Comparison of ENCODE assay signal across 28 cellular contexts in genomic region chr1:22801753-22802152, GRCh38.
DNase-seq lines count a peak whose midpoint lies in the region; ATAC-seq, FAIRE-seq and TF ChIP-seq lines count a peak whose summit lies in the region.
"Had no signal": no experiment of that assay in that cellular context is flagged by ENCODE, and none has a peak within 500 bp of the region (broad histone marks: within the 10 kb centered on the region; RNA-seq: fewer than 3 reads in every experiment).

No MANE protein-coding gene starts in this region.

- WGBS in K562 (ENCODE audit: insufficient coverage, low coverage, missing lambda C conversion rate): 1% methylated on average over 16 of the region's 19 CpGs

- in situ Hi-C loops in K562 (cut with MboI): no loop called here

- no peak; the same call in 2 of the 3 replicates for ATAC-seq in K562
- ATAC-seq: activated CD8-positive, alpha-beta T cell treated with anti-CD3 and anti-CD28 coated beads, Interleukin-2, amount 10 ng/mL, durations not matched to agents 7 days and 5 days; psoas muscle; Right ventricle myocardium inferior; stimulated activated effector memory CD8-positive, alpha-beta T cell treated with anti-CD3 and anti-CD28 coated beads, Interleukin-12 subunit alpha, Interleukin-12 subunit beta, amount 100 ng/mL, for 72 hours had no signal

- no peak overlapping the region for H3K9ac ChIP-seq in K562 (ENCODE audit: insufficient read depth in 1 of 2, low read depth in 2 of 2, low read length in 2 of 2)
- H3K9ac ChIP-seq: BLaER1 treated with 17β-estradiol and CSF1 and Interleukin-3, amounts not matched to agents 10 nM and 100 nM; GM23248 had no signal

- POLR2A ChIA-PET in K562 (lab: Yijun Ruan, JAX): interaction anchor here (0.6 kb wide), 1 partner anchor 83 kb away, joined by 4 read pairs; no protein-coding TSS in a partner anchor

- peaks cover 17% of the 10 kb centered on the region; the same call in 1 of the 2 replicates for H4K20me1 ChIP-seq in K562 (replicated peaks; ENCODE audit: control insufficient read depth, insufficient read depth, low read length)

- DNase-seq in NCI-H2227 (lab: John Stamatoyannopoulos, UW; ENCODE audit: unreplicated experiment) (peak; percentile 83), K562 (ENCODE audit: extremely low read depth in 1 of 4, low spot score in 3 of 4) (no peak), left kidney (ENCODE audit: low read depth, low spot score) (peak; percentile 68), substantia nigra (lab: John Stamatoyannopoulos, UW) (peak in 14 of 49 donors; percentile 13 to 61 (median 34)), DMS53 (lab: John Stamatoyannopoulos, UW) (no peak), mucosa of gallbladder (ENCODE audit: low spot score) (no peak), putamen (ENCODE audit: low spot score) (no peak)
- DNase-seq: activated CD8-positive, alpha-beta T cell treated with anti-CD3 and anti-CD28 coated beads, Interleukin-2, amount 10 ng/mL, durations not matched to agents 7 days and 5 days; activated naive CD4-positive, alpha-beta T cell treated with anti-CD3 and anti-CD28 coated beads for 36 hours; foreskin melanocyte; GF-D8; GM23248; KBM-7; mammary epithelial cell; NCI-H1092 treated with DMSO at 0.1 percent for 48 hours; NCI-H187 treated with DMSO at 0.1 percent for 48 hours; NCI-H2171; NCI-H526; PC-9; psoas muscle; stimulated activated CD4-positive, alpha-beta T cell treated with anti-CD3 and anti-CD28 coated beads, Interleukin-15, amount 100 ng/mL, for 24 hours; T-helper 2 cell; upper lobe of left lung had no signal

- H3K79me2 ChIP-seq in K562 (ENCODE audit: control insufficient read depth, insufficient read depth, low read length): no peaks in the 10 kb centered on the region

- H3K4me1 ChIP-seq in K562 (replicated peaks in 1 of 2; ENCODE audit: control insufficient read depth in 2 of 2, insufficient read depth in 2 of 2, low read length in 2 of 2): peaks cover 0 to 4% of the 10 kb centered on the region in 2 experiments; a peak in 2 of 5 replicates
- H3K4me1 ChIP-seq: psoas muscle, upper lobe of left lung had no signal

- no peaks in the 10 kb centered on the region for H3K9me3 ChIP-seq in K562 (replicated peaks; ENCODE audit: control insufficient read depth, insufficient read depth, low read depth, low read length)
- H3K9me3 ChIP-seq: BLaER1 treated with 17β-estradiol and CSF1 and Interleukin-3, amounts not matched to agents 10 nM and 100 nM; esophagus muscularis mucosa; psoas muscle; upper lobe of left lung had no signal

- CTCF ChIA-PET in K562 (lab: Yijun Ruan, JAX; ENCODE audit: low intra/inter-chr PET ratio): no interaction called here

- no peak overlapping the region for H2AFZ ChIP-seq in K562 (ENCODE audit: low read depth, low read length)
- H2AFZ ChIP-seq: GM23248, PC-9 had no signal

- H3K4me3 ChIP-seq in K562: no peak overlapping the region
- H3K4me3 ChIP-seq: BLaER1 treated with 17β-estradiol and CSF1 and Interleukin-3, amounts not matched to agents 10 nM and 100 nM; esophagus muscularis mucosa; GM23248; PC-9; psoas muscle; upper lobe of left lung had no signal

- H3K9me1 ChIP-seq in K562 (ENCODE audit: control insufficient read depth, insufficient read depth, low read length): no peaks in the 10 kb centered on the region

- H3K27ac ChIP-seq in K562 (ENCODE audit: extremely low read depth, low read depth, low read length): no peak overlapping the region
- H3K27ac ChIP-seq in substantia nigra (ENCODE audit: low read depth, low read length, poor library complexity, severe bottlenecking): peak overlapping the region; percentile 72
- H3K27ac ChIP-seq: BLaER1 treated with 17β-estradiol and CSF1 and Interleukin-3, amounts not matched to agents 10 nM and 100 nM; esophagus muscularis mucosa; GM23248; PC-9; psoas muscle; upper lobe of left lung had no signal

- H3K4me2 ChIP-seq in K562 (ENCODE audit: insufficient read depth, low read length): no peak overlapping the region
- H3K4me2 ChIP-seq: BLaER1 treated with 17β-estradiol and CSF1 and Interleukin-3, amounts not matched to agents 10 nM and 100 nM; PC-9 had no signal

- intact Hi-C loops in K562 (cut with micrococcal nuclease): no loop called here

- TF ChIP-seq EP300 in K562 (IDR thresholded peaks at IDR 0.05; ENCODE audit: low read length): no peak

- no peak for TF ChIP-seq RAD21 in K562 (CRISPR knock-in tag; conservative IDR thresholded peaks at IDR 0.05 in 1 of 2, IDR thresholded peaks at IDR 0.05 in 1 of 2)

- peaks cover 7 to 74% of the 10 kb centered on the region in 2 experiments; a peak in 4 of 5 replicates for H3K27me3 ChIP-seq in K562 (ENCODE audit: control insufficient read depth in 2 of 2, insufficient read depth in 2 of 2, low read length in 2 of 2)
- H3K27me3 ChIP-seq: BLaER1 treated with 17β-estradiol and CSF1 and Interleukin-3, amounts not matched to agents 10 nM and 100 nM; upper lobe of left lung had no signal

- no peak for FAIRE-seq in K562 (lab: Jason Lieb, UNC)
- FAIRE-seq: endometrium had no signal

- no peak for TF ChIP-seq CTCF in K562 (IDR thresholded peaks at IDR 0.05 in 2 of 3, conservative IDR thresholded peaks at IDR 0.05 in 1 of 3; ENCODE audit: insufficient read depth in 2 of 3, low read depth in 1 of 3, low read length in 3 of 3)

- no TSS peak for BruUV-seq in K562 (replicated peaks; lab: Mats Ljungman, UMichigan)

- TF ChIP-seq POLR2A in K562 (conservative IDR thresholded peaks at IDR 0.05): no peak

- no peaks in the 10 kb centered on the region for H3K36me3 ChIP-seq in K562 (ENCODE audit: control insufficient read depth, insufficient read depth, low read length)
- H3K36me3 ChIP-seq: BLaER1 treated with 17β-estradiol and CSF1 and Interleukin-3, amounts not matched to agents 10 nM and 100 nM; esophagus muscularis mucosa; upper lobe of left lung had no signal

TF ChIP-seq in K562, 482 proteins besides CTCF, POLR2A, EP300 and RAD21:
- TF ChIP-seq MIER1 (IDR thresholded peaks at IDR 0.05; ENCODE audit: low read depth): no peak
- TF ChIP-seq, protein P1, sequence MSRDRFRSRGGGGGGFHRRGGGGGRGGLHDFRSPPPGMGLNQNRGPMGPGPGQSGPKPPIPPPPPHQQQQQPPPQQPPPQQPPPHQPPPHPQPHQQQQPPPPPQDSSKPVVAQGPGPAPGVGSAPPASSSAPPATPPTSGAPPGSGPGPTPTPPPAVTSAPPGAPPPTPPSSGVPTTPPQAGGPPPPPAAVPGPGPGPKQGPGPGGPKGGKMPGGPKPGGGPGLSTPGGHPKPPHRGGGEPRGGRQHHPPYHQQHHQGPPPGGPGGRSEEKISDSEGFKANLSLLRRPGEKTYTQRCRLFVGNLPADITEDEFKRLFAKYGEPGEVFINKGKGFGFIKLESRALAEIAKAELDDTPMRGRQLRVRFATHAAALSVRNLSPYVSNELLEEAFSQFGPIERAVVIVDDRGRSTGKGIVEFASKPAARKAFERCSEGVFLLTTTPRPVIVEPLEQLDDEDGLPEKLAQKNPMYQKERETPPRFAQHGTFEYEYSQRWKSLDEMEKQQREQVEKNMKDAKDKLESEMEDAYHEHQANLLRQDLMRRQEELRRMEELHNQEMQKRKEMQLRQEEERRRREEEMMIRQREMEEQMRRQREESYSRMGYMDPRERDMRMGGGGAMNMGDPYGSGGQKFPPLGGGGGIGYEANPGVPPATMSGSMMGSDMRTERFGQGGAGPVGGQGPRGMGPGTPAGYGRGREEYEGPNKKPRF (IDR thresholded peaks at IDR 0.05; ENCODE audit: low read depth, low read length): no peak
- TF ChIP-seq NRF1 (conservative IDR thresholded peaks at IDR 0.05 in 1 of 2, IDR thresholded peaks at IDR 0.05 in 1 of 2): peak; percentile 59 to 66
- TF ChIP-seq ZC3H8 (IDR thresholded peaks at IDR 0.05): no peak
- TF ChIP-seq NUFIP1 (IDR thresholded peaks at IDR 0.05; ENCODE audit: partially characterized antibody): no peak
- TF ChIP-seq ARNT (IDR thresholded peaks at IDR 0.05): no peak
- no peak for TF ChIP-seq CSDE1 (IDR thresholded peaks at IDR 0.05)
- TF ChIP-seq, protein P2, sequence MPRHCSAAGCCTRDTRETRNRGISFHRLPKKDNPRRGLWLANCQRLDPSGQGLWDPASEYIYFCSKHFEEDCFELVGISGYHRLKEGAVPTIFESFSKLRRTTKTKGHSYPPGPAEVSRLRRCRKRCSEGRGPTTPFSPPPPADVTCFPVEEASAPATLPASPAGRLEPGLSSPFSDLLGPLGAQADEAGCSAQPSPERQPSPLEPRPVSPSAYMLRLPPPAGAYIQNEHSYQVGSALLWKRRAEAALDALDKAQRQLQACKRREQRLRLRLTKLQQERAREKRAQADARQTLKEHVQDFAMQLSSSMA (CRISPR knock-in tag; IDR thresholded peaks at IDR 0.05): no peak
- no peak for TF ChIP-seq NR2F6 (CRISPR knock-in tag; IDR thresholded peaks at IDR 0.05)
- peak; percentile 57 for TF ChIP-seq PKNOX1 (IDR thresholded peaks at IDR 0.05)

Comparison
In these comparisons a context has a peak if more than half of its experiments do, and no peak if none do; other contexts are left out.
1. DNase-seq: peak in NCI-H2227 (single experiment) and left kidney (single experiment); none in K562 (0 of 4), DMS53 (single experiment), mucosa of gallbladder (single experiment) and putamen (single experiment).